ENCODE assay signal across 19 cellular contexts in genomic region chr4:20026456-20026855, GRCh38.
A peak's percentile ranks its signal among the peaks of the same experiment; 100 is the strongest.
DNase-seq lines count a peak whose midpoint lies in the region; ATAC-seq and TF ChIP-seq lines count a peak whose summit lies in the region.
"Had no signal": no experiment of that assay in that cellular context is flagged by ENCODE, and none has a peak within 500 bp of the region (broad histone marks: within the 10 kb centered on the region; RNA-seq: fewer than 3 reads in every experiment).

No MANE protein-coding gene starts in this region.

- no peak for TF ChIP-seq EP300 in stomach (IDR thresholded peaks at IDR 0.05)

- no peaks in the 10 kb centered on the region for H3K4me1 ChIP-seq in stomach
- H3K4me1 ChIP-seq: A549 had no signal

- no peak overlapping the region for H3K27ac ChIP-seq in stomach
- H3K27ac ChIP-seq: A549, SK-N-MC had no signal

- no peaks in the 10 kb centered on the region for H3K27me3 ChIP-seq in stomach

- peak; percentile 86 for DNase-seq in AG10803 (ENCODE audit: low read depth)
- peak; percentile 25 for DNase-seq in HFFc6
- DNase-seq in astrocyte of the spinal cord (ENCODE audit: low read depth, low spot score), result peak; percentile 70
- DNase-seq in fibroblast of the aortic adventitia (ENCODE audit: low read depth), result peak; percentile 48
- no peak for DNase-seq in SKM-1 (lab: John Stamatoyannopoulos, UW; ENCODE audit: unreplicated experiment)
- DNase-seq in pons (ENCODE audit: low spot score), result no peak
- no peak for DNase-seq in stomach
- DNase-seq: CD8-positive, alpha-beta T cell; DND-41; GF-D8; NCI-H1417 treated with DMSO at 0.1 percent for 48 hours; NCI-H2029; NCI-H446 treated with DMSO at 0.1 percent for 48 hours; NCI-H748 treated with DMSO at 0.1 percent for 48 hours had no signal

- no peak for TF ChIP-seq CTCF in AG10803 (conservative IDR thresholded peaks at IDR 0.05; ENCODE audit: low read length)
- TF ChIP-seq CTCF in HFFc6 (IDR thresholded peaks at IDR 0.05), result no peak
- TF ChIP-seq CTCF in astrocyte of the spinal cord (IDR thresholded peaks at IDR 0.05; ENCODE audit: low read depth, low read length), result no peak
- no peak for TF ChIP-seq CTCF in fibroblast of the aortic adventitia (IDR thresholded peaks at IDR 0.05; ENCODE audit: insufficient read depth, low read length)
- no peak for TF ChIP-seq CTCF in stomach (IDR thresholded peaks at IDR 0.05)

- WGBS in stomach, 5 donors, result 83 to 92% (median 86%) methylated on average over 2 of the region's 2 CpGs

- no peaks in the 10 kb centered on the region for H3K36me3 Mint-ChIP-seq in HFFc6 (ENCODE audit: low read depth)
- H3K36me3 Mint-ChIP-seq: CD8-positive, alpha-beta T cell had no signal

- no peak overlapping the region for H3K27ac Mint-ChIP-seq in HFFc6
- H3K27ac Mint-ChIP-seq: B cell; CD8-positive, alpha-beta T cell had no signal

- intact Hi-C loops in stomach (cut with DNase I; ENCODE audit: low total_unique reads), result no loop called here

- no peaks in the 10 kb centered on the region for H3K27me3 Mint-ChIP-seq in HFFc6 (ENCODE audit: insufficient read depth)
- H3K27me3 Mint-ChIP-seq: B cell had no signal

- ATAC-seq in HG03342 (IDR thresholded peaks at IDR 0.05; ENCODE audit: unreplicated experiment), result no peak
- ATAC-seq: A549; CD8-positive, alpha-beta T cell; Right ventricle myocardium inferior had no signal

- H3K4me3 ChIP-seq in AG10803 (ENCODE audit: low read length) (no peak overlapping the region), astrocyte of the spinal cord (ENCODE audit: low read depth, low read length) (no peak overlapping the region), fibroblast of the aortic adventitia (ENCODE audit: low read depth, low read length) (no peak overlapping the region), stomach (no peak overlapping the region)
- H3K4me3 ChIP-seq: A549, SK-N-MC had no signal

- H3K4me1 Mint-ChIP-seq in HFFc6 (ENCODE audit: low read depth), result peaks cover 44% of the 10 kb centered on the region
- H3K4me1 Mint-ChIP-seq: B cell had no signal

- peaks cover 5% of the 10 kb centered on the region; the same call in 1 of the 2 replicates for H3K9me3 Mint-ChIP-seq in HFFc6

- H3K36me3 ChIP-seq in stomach, result no peaks in the 10 kb centered on the region

- no peaks in the 10 kb centered on the region for H3K9me3 ChIP-seq in stomach
- H3K9me3 ChIP-seq: A549 had no signal

- in situ Hi-C loops in astrocyte of the spinal cord (cut with HindIII; ENCODE audit: low sequenced_read_pairs), result no loop called here

- H3K4me3 Mint-ChIP-seq in HFFc6, result no peak overlapping the region
- H3K4me3 Mint-ChIP-seq: B cell; CD8-positive, alpha-beta T cell had no signal

- no peak for TF ChIP-seq POLR2A in stomach (IDR thresholded peaks at IDR 0.05)

Comparison
In these comparisons a context has a peak if more than half of its experiments do, and no peak if none do; other contexts are left out.
1. DNase-seq: peak in AG10803 (single experiment), HFFc6 (single experiment), astrocyte of the spinal cord (single experiment) and fibroblast of the aortic adventitia (single experiment); none in SKM-1 (single experiment), pons (single experiment) and stomach (single experiment).